ENCODE assay signal across 14 cellular contexts in the genomic region with DNA sequence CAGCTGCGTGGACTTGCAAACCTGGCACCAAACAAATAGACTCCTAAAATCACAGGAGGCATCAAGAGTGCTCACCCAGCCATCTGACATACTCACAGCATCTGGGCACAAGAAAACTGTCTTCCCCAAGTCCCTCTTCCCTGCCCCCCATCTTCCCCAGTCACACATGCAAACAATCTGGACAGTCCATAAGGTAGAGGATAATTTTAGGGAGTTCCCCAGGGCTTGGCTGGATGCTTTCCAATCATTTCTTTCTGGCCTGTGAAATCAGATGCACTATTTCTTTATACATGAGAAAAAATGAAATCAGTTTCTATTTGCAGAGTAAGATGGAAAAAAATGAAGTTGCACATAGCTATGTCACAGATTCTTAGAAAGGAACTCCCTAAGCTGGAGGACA.
"Had no signal": no experiment of that assay in that cellular context is flagged by ENCODE, and none has a peak within 500 bp of the region (broad histone marks: within the 10 kb centered on the region; RNA-seq: fewer than 3 reads in every experiment).

No MANE protein-coding gene starts in this region.

- DNase-seq: dermis blood vessel endothelial cell; foreskin keratinocyte; head of caudate nucleus; left colon; left ventricle myocardium superior; mesenchymal stem cell; midbrain; nucleus accumbens; ovary; small intestine; stimulated activated CD4-positive, alpha-beta T cell treated with anti-CD3 and anti-CD28 coated beads, Interleukin-12 subunit alpha, Interleukin-12 subunit beta, amount 100 ng/mL, for 4 hours; stimulated activated naive CD4-positive, alpha-beta T cell; trophoblast cell had no signal

- ATAC-seq: foreskin keratinocyte; left colon; left ventricle myocardium superior; natural killer cell treated with Interleukin-12 subunit alpha and Interleukin-12 subunit beta and Interleukin-15 and Interleukin-18, amount 100 ng/mL, for 72 hours had no signal
